In genomic region chr2:6773007-6773693, GRCh38 we compare ENCODE assay signal across 8 cellular contexts.
DNase-seq lines count a peak whose midpoint lies in the region; ATAC-seq and TF ChIP-seq lines count a peak whose summit lies in the region.

No MANE protein-coding gene starts in this region.

- H3K36me3 ChIP-seq in liver (ENCODE audit: control insufficient read depth in 4 of 4, insufficient read depth in 3 of 4, low read depth in 1 of 4, low read length in 3 of 4) = no peaks in the 10 kb centered on the region

- no peak overlapping the region for H3K9ac ChIP-seq in liver (ENCODE audit: low read depth in 1 of 2, low read length in 2 of 2)

- 9% methylated on average over 29 of the region's 29 CpGs for WGBS in liver

- H3K9me3 ChIP-seq in liver (ENCODE audit: control insufficient read depth in 4 of 4, low read length in 3 of 4) = no peaks in the 10 kb centered on the region

- ATAC-seq in GM18520 (IDR thresholded peaks at IDR 0.05; ENCODE audit: unreplicated experiment) = peak; percentile 77
- peak; percentile 85 for ATAC-seq in HG03039 (IDR thresholded peaks at IDR 0.05; ENCODE audit: unreplicated experiment)
- ATAC-seq in activated CD4-positive, CD25-positive, alpha-beta regulatory T cell treated with anti-CD3 and anti-CD28 coated beads, Interleukin-2, amount 50 U/mL, for 24 hours = peak; percentile 53 to 74

- no peak for DNase-seq in AG09309 (ENCODE audit: low read depth)
- peak; percentile 26 for DNase-seq in NCI-H2081 treated with DMSO at 0.1 percent for 48 hours (lab: John Stamatoyannopoulos, UW)
- DNase-seq in central memory CD4-positive, alpha-beta T cell = peak; percentile 33
- DNase-seq in stimulated activated CD8-positive, alpha-beta memory T cell treated with anti-CD3 and anti-CD28 coated beads, Interleukin-12 subunit alpha, Interleukin-12 subunit beta, amount 100 ng/mL, for 1 hour (ENCODE audit: low read depth) = peak; percentile 45

- peak; percentile 92 to 94 for TF ChIP-seq RAD21 in liver (IDR thresholded peaks at IDR 0.05)

- peaks cover 0 to 6% (median 3%) of the 10 kb centered on the region in 4 donors for H3K4me1 ChIP-seq in liver (ENCODE audit: control insufficient read depth in 4 of 4, insufficient read depth in 4 of 4, low read length in 3 of 4)

- H3K27me3 ChIP-seq in liver (ENCODE audit: control insufficient read depth in 4 of 4, insufficient read depth in 4 of 4, low read length in 3 of 4) = peaks cover 0 to 12% (median 7%) of the 10 kb centered on the region in 4 donors

- TF ChIP-seq CTCF in AG09309 (IDR thresholded peaks at IDR 0.05; ENCODE audit: control insufficient read depth, insufficient read depth, low read depth, low read length, missing control alignments) (peak; percentile 90), liver (IDR thresholded peaks at IDR 0.05; ENCODE audit: low read depth, low read length, missing input control) (peak; percentile 90)

- no peak overlapping the region for H3K27ac ChIP-seq in liver (ENCODE audit: low read depth in 1 of 2, low read length in 2 of 2)

- no peak overlapping the region for H3K4me3 ChIP-seq in AG09309 (ENCODE audit: control insufficient read depth, low read depth, low read length)
- H3K4me3 ChIP-seq in liver (ENCODE audit: low read depth in 1 of 3, low read length in 3 of 3) = peak overlapping the region in 1 of 3 donors; percentile 7

TF ChIP-seq in liver, 16 proteins besides CTCF, POLR2A, EP300 and RAD21:
- no peak for TF ChIP-seq FOXA1 (IDR thresholded peaks at IDR 0.05)
- TF ChIP-seq HNF4A (conservative IDR thresholded peaks at IDR 0.05) = peak; percentile 19 to 25
- no peak for TF ChIP-seq NR2F2 (IDR thresholded peaks at IDR 0.05)
- TF ChIP-seq ATF3 (IDR thresholded peaks at IDR 0.05) = no peak
- no peak for TF ChIP-seq SP1 (IDR thresholded peaks at IDR 0.05)
- no peak for TF ChIP-seq FOXA2 (IDR thresholded peaks at IDR 0.05)
- no peak for TF ChIP-seq JUND (IDR thresholded peaks at IDR 0.05)
- no peak for TF ChIP-seq YY1 (IDR thresholded peaks at IDR 0.05)
- TF ChIP-seq EGR1 (IDR thresholded peaks at IDR 0.05; ENCODE audit: low read depth in 2 of 2) = no peak
